Comparison of ENCODE assay signal across 1 cellular context in genomic region chr12:10362828-10363664, GRCh38.
TF ChIP-seq lines count a peak whose summit lies in the region.

No MANE protein-coding gene starts in this region.

TF ChIP-seq in HEK293, 187 proteins besides CTCF, POLR2A, EP300 and RAD21 (continued from another document):
- TF ChIP-seq ZNF266 (tag by site-specific recombination; IDR thresholded peaks at IDR 0.05; ENCODE audit: low read depth) (no peak), ZNF423 (tag by site-specific recombination; IDR thresholded peaks at IDR 0.05) (no peak), ZNF426 (tag by site-specific recombination; IDR thresholded peaks at IDR 0.05) (no peak), ZNF777 (tag by site-specific recombination; IDR thresholded peaks at IDR 0.05; ENCODE audit: borderline replicate concordance) (no peak), ZBTB6 (tag by site-specific recombination; IDR thresholded peaks at IDR 0.05) (no peak), ZNF366 (tag by site-specific recombination; conservative IDR thresholded peaks at IDR 0.05) (no peak; the same call in 1 of the 2 replicates), ZNF169 (tag by site-specific recombination; IDR thresholded peaks at IDR 0.05) (no peak), SP3 (tag by site-specific recombination; IDR thresholded peaks at IDR 0.05) (no peak)
